In genomic region chr14:61813101-61813596, GRCh38 we compare ENCODE assay signal across 9 cellular contexts. TPM values are rescaled to one million over a fixed set of nuclear protein-coding genes. Genes with fewer than 3 reads are reported as not detected.
A peak's percentile ranks its signal among the peaks of the same experiment; 100 is the strongest.
DNase-seq lines count a peak whose midpoint lies in the region; ATAC-seq, FAIRE-seq and TF ChIP-seq lines count a peak whose summit lies in the region.
"Had no signal": no experiment of that assay in that cellular context is flagged by ENCODE, and none has a peak within 500 bp of the region (broad histone marks: within the 10 kb centered on the region; RNA-seq: fewer than 3 reads in every experiment).

No MANE protein-coding gene starts in this region.

- peak overlapping the region in 7 of 8 donors; percentile 43 to 65 (median 57) for H3K4me3 Mint-ChIP-seq in CD4-positive, alpha-beta memory T cell

- peaks cover 42 to 46% of the 10 kb centered on the region in 2 donors for H3K27me3 Mint-ChIP-seq in CD4-positive, alpha-beta memory T cell

- POLR2A ChIA-PET in CD4-positive, alpha-beta memory T cell (lab: Charles Lee; ENCODE audit: partially characterized antibody), result no interaction called here

- no peaks in the 10 kb centered on the region for H3K9me3 ChIP-seq in CD4-positive, alpha-beta memory T cell (ENCODE audit: control insufficient read depth in 1 of 2, low read length in 2 of 2)
- no peaks in the 10 kb centered on the region for H3K9me3 ChIP-seq in esophagus (ENCODE audit: control insufficient read depth in 2 of 2, insufficient read depth in 1 of 2, low read depth in 1 of 2, low read length in 1 of 2)
- H3K9me3 ChIP-seq in pancreas, result no peaks in the 10 kb centered on the region

- H3K27ac Mint-ChIP-seq in CD4-positive, alpha-beta memory T cell, result peak overlapping the region in 1 of 7 donors; percentile 54

- no peaks in the 10 kb centered on the region for H3K36me3 ChIP-seq in CD4-positive, alpha-beta memory T cell (ENCODE audit: insufficient read depth, low read length)
- H3K36me3 ChIP-seq in esophagus (ENCODE audit: control insufficient read depth in 2 of 2, insufficient read depth in 2 of 2, low read length in 1 of 2) (no peaks in the 10 kb centered on the region), pancreas (no peaks in the 10 kb centered on the region)

- H3K36me3 Mint-ChIP-seq in CD4-positive, alpha-beta memory T cell, result no peaks in the 10 kb centered on the region

- H3K4me1 Mint-ChIP-seq in CD4-positive, alpha-beta memory T cell, result peaks cover 4 to 17% (median 9%) of the 10 kb centered on the region in 4 donors

- ATAC-seq in pancreas, result peak in 2 of 4 donors; percentile 23 to 25
- no peak for ATAC-seq in GM18502 (IDR thresholded peaks at IDR 0.05; ENCODE audit: poor library complexity, unreplicated experiment)

- peaks cover 0 to 2% (median 0%) of the 10 kb centered on the region in 8 donors for H3K9me3 Mint-ChIP-seq in CD4-positive, alpha-beta memory T cell

- no peak for FAIRE-seq in pancreas (lab: Jason Lieb, UNC)

- peaks cover 22% of the 10 kb centered on the region for H3K27me3 ChIP-seq in CD4-positive, alpha-beta memory T cell (ENCODE audit: insufficient read depth, low read length)
- H3K27me3 ChIP-seq in esophagus (ENCODE audit: control insufficient read depth in 1 of 2, insufficient read depth in 2 of 2, low read length in 2 of 2), result peaks cover 0 to 9% of the 10 kb centered on the region in 2 donors
- no peaks in the 10 kb centered on the region for H3K27me3 ChIP-seq in pancreas

- WGBS in esophagus, 2 donors, result 14 to 15% methylated on average over 25 of the region's 25 CpGs
- 15 to 17% methylated on average over 25 of the region's 25 CpGs for WGBS in pancreas, 2 donors

- no peak overlapping the region for H3K4me3 ChIP-seq in CD4-positive, alpha-beta memory T cell (ENCODE audit: low read length in 2 of 2)
- H3K4me3 ChIP-seq in esophagus (ENCODE audit: low read depth in 1 of 2, low read length in 2 of 2) (peak overlapping the region; percentile 39 to 53), pancreas (peak overlapping the region in 3 of 4 donors; percentile 19 to 50 (median 28))

- TF ChIP-seq CTCF in pancreas (IDR thresholded peaks at IDR 0.05), result no peak

- intact Hi-C loops in CD4-positive, alpha-beta memory T cell (cut with micrococcal nuclease), result no loop called here
- intact Hi-C loops in pancreas (cut with DNase I), result no loop called here

- CTCF ChIA-PET in CD4-positive, alpha-beta memory T cell (lab: Charles Lee; ENCODE audit: partially characterized antibody), result interaction anchor here (0.7 to 1.9 kb wide), 2 partner anchors 24 to 255 kb away, joined by 3 to 8 read pairs; no protein-coding TSS in a partner anchor

- H3K4me1 ChIP-seq in CD4-positive, alpha-beta memory T cell (ENCODE audit: insufficient read depth, low read length), result no peaks in the 10 kb centered on the region
- H3K4me1 ChIP-seq in esophagus (ENCODE audit: control insufficient read depth in 2 of 2, insufficient read depth in 2 of 2, low read length in 1 of 2) (peaks cover 5 to 6% of the 10 kb centered on the region in 2 donors), pancreas (no peaks in the 10 kb centered on the region)

- no peak for DNase-seq in CD4-positive, alpha-beta memory T cell
- DNase-seq in NCI-H69 (lab: John Stamatoyannopoulos, UW), result peak; percentile 53
- DNase-seq in pancreas, result no peak
- DNase-seq in DMS53 (lab: John Stamatoyannopoulos, UW), result no peak
- DNase-seq in activated CD8-positive, alpha-beta memory T cell treated with anti-CD3 and anti-CD28 coated beads for 24 hours, result no peak
- no peak for DNase-seq in putamen (ENCODE audit: low spot score)
- DNase-seq: hippocampal formation had no signal

- no peak overlapping the region for H3K27ac ChIP-seq in CD4-positive, alpha-beta memory T cell (ENCODE audit: low read depth, low read length)
- H3K27ac ChIP-seq in esophagus (ENCODE audit: low read depth in 2 of 2, low read length in 1 of 2) (no peak overlapping the region), pancreas (no peak overlapping the region)

RNA-seq across cellular contexts. Expression of gene SYT16, which starts 0.6 kb away (rescaled TPM):
- total RNA-seq in CD4-positive, alpha-beta memory T cell, result not detected
- polyA plus RNA-seq in CD4-positive, alpha-beta memory T cell, result not detected
- polyA plus RNA-seq in esophagus (under 1 TPM; under 0.01 to 0.02 TPM), pancreas (10 to 100 TPM in 1 of 2 donors, 1 to 10 TPM in 1; 2.2 to 13.6 TPM)
- 10 to 100 TPM in 1 of 6 donors, 1 to 10 TPM in 5; 1.0 to 10.2 (median 4.3) TPM for total RNA-seq in pancreas

RNA-seq across cellular contexts. Expression of gene SNAPC1, which starts 50.9 kb away (rescaled TPM):
- total RNA-seq in CD4-positive, alpha-beta memory T cell, result 1 to 10 TPM; 4.0 to 4.2 TPM
- 1 to 10 TPM; 4.4 to 5.9 TPM for polyA plus RNA-seq in CD4-positive, alpha-beta memory T cell
- polyA plus RNA-seq in esophagus, result 1 to 10 TPM; 2.8 TPM
- total RNA-seq in pancreas, result 1 to 10 TPM in 5 of 6 donors, under 1 TPM in 1; 0.87 to 2.7 (median 1.4) TPM
- 1 to 10 TPM; 2.0 to 2.7 TPM for polyA plus RNA-seq in pancreas

Comparison
In these comparisons a context has a peak if more than half of its experiments do, and no peak if none do; other contexts are left out.
1. H3K4me3 ChIP-seq: peak in esophagus (2 of 2) and pancreas (3 of 4); none in CD4-positive, alpha-beta memory T cell (0 of 2).